27 cellular contexts compared by ENCODE assay signal in the genomic region with DNA sequence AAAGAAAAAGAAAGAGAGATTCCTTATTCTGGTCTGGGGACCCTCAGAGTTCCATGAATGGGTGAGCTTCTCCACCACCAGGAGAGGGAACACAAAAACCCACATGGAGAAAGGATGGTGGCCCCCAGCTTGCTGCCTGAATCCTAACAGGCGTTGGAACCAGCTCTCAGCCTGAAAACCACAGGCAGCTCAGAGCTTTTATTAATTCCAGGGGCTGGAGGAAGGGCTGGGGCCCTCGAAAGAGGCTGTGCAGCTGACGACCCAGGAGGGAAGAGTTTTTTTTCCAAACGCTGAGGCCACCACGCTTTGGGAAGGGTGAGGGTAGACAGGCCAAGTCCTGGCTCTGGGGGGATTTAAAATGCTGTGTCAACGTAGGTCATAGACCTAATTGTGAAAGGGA. TPM values are rescaled to one million over a fixed set of nuclear protein-coding genes. Genes with fewer than 3 reads are reported as not detected.
DNase-seq lines count a peak whose midpoint lies in the region; ATAC-seq and TF ChIP-seq lines count a peak whose summit lies in the region.
"Had no signal": no experiment of that assay in that cellular context is flagged by ENCODE, and none has a peak within 500 bp of the region (broad histone marks: within the 10 kb centered on the region; RNA-seq: fewer than 3 reads in every experiment).

No MANE protein-coding gene starts in this region.

- H3K27me3 ChIP-seq in osteoblast (ENCODE audit: insufficient read depth, low read length), result no peaks in the 10 kb centered on the region
- H3K27me3 ChIP-seq: Peyer's patch had no signal

- H3K27ac Mint-ChIP-seq in activated naive CD4-positive, alpha-beta T cell treated with anti-CD3 and anti-CD28 coated beads, Interleukin-2, amount 50 U/mL, for 24 hours, result peak overlapping the region; percentile 53
- no peak overlapping the region for H3K27ac Mint-ChIP-seq in activated naive CD4-positive, alpha-beta T cell treated with anti-CD3 and anti-CD28 coated beads, Interleukin-2, amount 10 ng/mL, durations not matched to agents 7 days and 5 days
- peak overlapping the region; percentile 85 for H3K27ac Mint-ChIP-seq in chondrocyte (ENCODE audit: unreplicated experiment)
- H3K27ac Mint-ChIP-seq: B cell; CD4-positive, CD25-positive, alpha-beta regulatory T cell; HFFc6; IgD-negative memory B cell had no signal

- H3K79me2 ChIP-seq in osteoblast (ENCODE audit: insufficient read depth, low read length), result no peaks in the 10 kb centered on the region

- CTCF ChIA-PET in activated naive CD4-positive, alpha-beta T cell treated with anti-CD3 and anti-CD28 coated beads, Interleukin-2, amount 10 ng/mL, durations not matched to agents 7 days and 5 days (lab: Charles Lee), result interaction anchor here (1.4 kb wide), 1 partner anchor 10 kb away, joined by 5 read pairs; no protein-coding TSS in a partner anchor

- ATAC-seq in HG03439 (IDR thresholded peaks at IDR 0.05; ENCODE audit: unreplicated experiment) (no peak), GM19035 (IDR thresholded peaks at IDR 0.05; ENCODE audit: unreplicated experiment) (no peak)

- H3K4me1 ChIP-seq in osteoblast (ENCODE audit: insufficient read depth, low read length), result peaks cover 8% of the 10 kb centered on the region
- H3K4me1 ChIP-seq: Peyer's patch had no signal

- no peak overlapping the region for H3K4me3 ChIP-seq in osteoblast (ENCODE audit: insufficient read depth, low read length)
- H3K4me3 ChIP-seq: Peyer's patch had no signal

- no peaks in the 10 kb centered on the region for H3K36me3 Mint-ChIP-seq in activated naive CD4-positive, alpha-beta T cell treated with anti-CD3 and anti-CD28 coated beads, Interleukin-2, amount 50 U/mL, for 24 hours
- no peaks in the 10 kb centered on the region for H3K36me3 Mint-ChIP-seq in activated naive CD4-positive, alpha-beta T cell treated with anti-CD3 and anti-CD28 coated beads, Interleukin-2, amount 10 ng/mL, durations not matched to agents 7 days and 5 days
- no peaks in the 10 kb centered on the region for H3K36me3 Mint-ChIP-seq in chondrocyte (ENCODE audit: low read depth)
- H3K36me3 Mint-ChIP-seq: CD4-positive, CD25-positive, alpha-beta regulatory T cell had no signal

- no peaks in the 10 kb centered on the region for H4K20me1 ChIP-seq in osteoblast (ENCODE audit: insufficient read depth, low read length)

- peak overlapping the region; percentile 41 for H2AFZ ChIP-seq in osteoblast (ENCODE audit: low read length)

- no peak overlapping the region for H3K4me3 Mint-ChIP-seq in activated naive CD4-positive, alpha-beta T cell treated with anti-CD3 and anti-CD28 coated beads, Interleukin-2, amount 50 U/mL, for 24 hours
- H3K4me3 Mint-ChIP-seq in activated naive CD4-positive, alpha-beta T cell treated with anti-CD3 and anti-CD28 coated beads, Interleukin-2, amount 10 ng/mL, durations not matched to agents 7 days and 5 days, result no peak overlapping the region
- H3K4me3 Mint-ChIP-seq in chondrocyte (ENCODE audit: unreplicated experiment), result no peak overlapping the region
- H3K4me3 Mint-ChIP-seq: B cell; CD4-positive, CD25-positive, alpha-beta regulatory T cell; HFFc6; IgD-negative memory B cell had no signal

- no peaks in the 10 kb centered on the region for H3K36me3 ChIP-seq in osteoblast (ENCODE audit: insufficient read depth, low read length)
- H3K36me3 ChIP-seq: Peyer's patch had no signal

- no peak overlapping the region for H3K27ac ChIP-seq in osteoblast (ENCODE audit: low read depth, low read length)
- H3K27ac ChIP-seq: HL-60, Peyer's patch had no signal

- no peak for DNase-seq in activated naive CD4-positive, alpha-beta T cell treated with anti-CD3 and anti-CD28 coated beads, Interleukin-2, amount 10 ng/mL, durations not matched to agents 7 days and 5 days
- DNase-seq in chondrocyte (ENCODE audit: low spot score) (no peak), osteoblast (ENCODE audit: insufficient read length, low spot score, missing footprints) (peak; percentile 78), superior temporal gyrus (ENCODE audit: extremely low spot score) (no peak), mucosa of gallbladder (ENCODE audit: low spot score) (no peak)
- DNase-seq: 8988T; CD4-positive, CD25-positive, alpha-beta regulatory T cell; COR-L47; HFFc6; Karpas-422; NCI-H1048; NCI-H1436 treated with DMSO at 0.1 percent for 48 hours; NCI-H2081; NCI-H2171 treated with DMSO at 0.1 percent for 48 hours; NCI-H446 treated with DMSO at 0.1 percent for 48 hours; NCI-H69; NK-92 treated with Interleukin-12 subunit alpha and Interleukin-12 subunit beta, amount 100 ng/mL, for 24 hours; Peyer's patch; Right ventricle myocardium superior had no signal

- H3K4me2 ChIP-seq in osteoblast (ENCODE audit: insufficient read depth, low read length), result no peak overlapping the region

- TF ChIP-seq CTCF in chondrocyte (IDR thresholded peaks at IDR 0.05) (no peak), osteoblast (IDR thresholded peaks at IDR 0.05; ENCODE audit: extremely low read depth, low read depth, low read length) (no peak)

- H3K9me3 Mint-ChIP-seq in activated naive CD4-positive, alpha-beta T cell treated with anti-CD3 and anti-CD28 coated beads, Interleukin-2, amount 50 U/mL, for 24 hours, result no peaks in the 10 kb centered on the region
- H3K9me3 Mint-ChIP-seq in activated naive CD4-positive, alpha-beta T cell treated with anti-CD3 and anti-CD28 coated beads, Interleukin-2, amount 10 ng/mL, durations not matched to agents 7 days and 5 days, result no peaks in the 10 kb centered on the region
- no peaks in the 10 kb centered on the region for H3K9me3 Mint-ChIP-seq in chondrocyte (ENCODE audit: low read depth)
- H3K9me3 Mint-ChIP-seq: HFFc6, IgD-negative memory B cell had no signal

- peaks cover 2% of the 10 kb centered on the region for H3K27me3 Mint-ChIP-seq in activated naive CD4-positive, alpha-beta T cell treated with anti-CD3 and anti-CD28 coated beads, Interleukin-2, amount 50 U/mL, for 24 hours
- peaks cover 8% of the 10 kb centered on the region for H3K27me3 Mint-ChIP-seq in activated naive CD4-positive, alpha-beta T cell treated with anti-CD3 and anti-CD28 coated beads, Interleukin-2, amount 10 ng/mL, durations not matched to agents 7 days and 5 days
- H3K27me3 Mint-ChIP-seq in chondrocyte (ENCODE audit: low read depth), result no peaks in the 10 kb centered on the region
- H3K27me3 Mint-ChIP-seq: B cell; CD4-positive, CD25-positive, alpha-beta regulatory T cell had no signal

- H3K9me3 ChIP-seq in osteoblast (ENCODE audit: low read depth, low read length), result no peaks in the 10 kb centered on the region
- H3K9me3 ChIP-seq: Peyer's patch had no signal

- H3K4me1 Mint-ChIP-seq in activated naive CD4-positive, alpha-beta T cell treated with anti-CD3 and anti-CD28 coated beads, Interleukin-2, amount 50 U/mL, for 24 hours, result no peaks in the 10 kb centered on the region
- H3K4me1 Mint-ChIP-seq in activated naive CD4-positive, alpha-beta T cell treated with anti-CD3 and anti-CD28 coated beads, Interleukin-2, amount 10 ng/mL, durations not matched to agents 7 days and 5 days, result no peaks in the 10 kb centered on the region
- H3K4me1 Mint-ChIP-seq in chondrocyte (ENCODE audit: low read depth), result peaks cover 72% of the 10 kb centered on the region
- H3K4me1 Mint-ChIP-seq: CD4-positive, CD25-positive, alpha-beta regulatory T cell had no signal

RNA-seq across cellular contexts. Expression of gene ELN, which starts 10.9 kb away (rescaled TPM):
- total RNA-seq in chondrocyte (8,224 to 15,554 TPM (median 15,093 TPM) in 3 replicates), osteoblast (69.1 and 113 TPM in 2 replicates), mucosa of gallbladder (70.3 TPM)
- total RNA-seq: B cell, HT1080, MCF 10A had no signal

Comparison
In these comparisons a context has a peak if more than half of its experiments do, and no peak if none do; other contexts are left out.
1. RNA of gene ELN, which starts 10.9 kb away (total RNA-seq): 8,224 to 15,554 TPM in chondrocyte; 70.3 TPM in mucosa of gallbladder (single experiment) and 69.1 to 113 TPM in osteoblast; every median in the first group is over 10 times any median in the second.